Comparison of ENCODE assay signal across 22 cellular contexts in genomic region chr20:47863531-47863930, GRCh38.
DNase-seq lines count a peak whose midpoint lies in the region; ATAC-seq, FAIRE-seq and TF ChIP-seq lines count a peak whose summit lies in the region.
"Had no signal": no experiment of that assay in that cellular context is flagged by ENCODE, and none has a peak within 500 bp of the region (broad histone marks: within the 10 kb centered on the region; RNA-seq: fewer than 3 reads in every experiment).

No MANE protein-coding gene starts in this region.

- no peaks in the 10 kb centered on the region for H3K36me3 ChIP-seq in GM23248 (ENCODE audit: low read depth)
- H3K36me3 ChIP-seq: BE2C had no signal

- H2AFZ ChIP-seq in GM23248, result no peak overlapping the region

- H4K20me1 ChIP-seq in GM23248 (ENCODE audit: insufficient read depth), result no peaks in the 10 kb centered on the region

- in situ Hi-C loops in GM23248 (cut with MboI), result no loop called here

- TF ChIP-seq RAD21 in A549 (conservative IDR thresholded peaks at IDR 0.05 in 1 of 2, IDR thresholded peaks at IDR 0.05 in 1 of 2), result no peak

- H3K4me1 ChIP-seq in A549 (no peaks in the 10 kb centered on the region), GM23248 (ENCODE audit: insufficient read depth) (no peaks in the 10 kb centered on the region)
- H3K4me1 ChIP-seq: Caco-2 had no signal

- no peak for FAIRE-seq in A549 (lab: Jason Lieb, UNC)
- FAIRE-seq: GM12892, GM18507 had no signal

- TF ChIP-seq EP300 in A549 (IDR thresholded peaks at IDR 0.05), result no peak

- H3K9me3 ChIP-seq in A549, result no peaks in the 10 kb centered on the region
- H3K9me3 ChIP-seq in GM23248 (ENCODE audit: low read depth), result no peaks in the 10 kb centered on the region
- H3K9me3 ChIP-seq: Caco-2 had no signal

- CTCF ChIA-PET in A549 (lab: Yijun Ruan, JAX), result interaction anchor here (0.6 to 1.8 kb wide), 2 partner anchors 757 to 894 kb away, joined by 3 to 5 read pairs; no protein-coding TSS in a partner anchor

- POLR2A ChIA-PET in A549 (lab: Yijun Ruan, JAX), result no interaction called here

- peaks cover 21% of the 10 kb centered on the region for H3K27me3 ChIP-seq in GM23248 (replicated peaks; ENCODE audit: insufficient read depth)

- no peaks in the 10 kb centered on the region for H3K9me2 ChIP-seq in GM23248 (ENCODE audit: insufficient read depth)

- no peak overlapping the region for H3K27ac ChIP-seq in A549
- no peak overlapping the region for H3K27ac ChIP-seq in GM23248

- TF ChIP-seq CTCF in A549 (IDR thresholded peaks at IDR 0.05), result no peak

- ATAC-seq in A549 (no peak), HG03280 (IDR thresholded peaks at IDR 0.05; ENCODE audit: unreplicated experiment) (no peak)
- ATAC-seq: HCT116 had no signal

- no peak for DNase-seq in A549 (ENCODE audit: low read depth in 1 of 2, low spot score in 1 of 2)
- peak; percentile 22 for DNase-seq in M059J (ENCODE audit: low read depth)
- DNase-seq in dermis blood vessel endothelial cell, result peak; percentile 25
- peak; percentile 27 to 40 for DNase-seq in lung microvascular endothelial cell (ENCODE audit: low read depth in 2 of 2)
- DNase-seq in D341Med (ENCODE audit: low spot score), result no peak
- DNase-seq in GM23248, result no peak
- DNase-seq: ACHN; BE2C; C1 segment of cervical spinal cord; Caco-2; CD4-positive, CD25-positive, alpha-beta regulatory T cell; DMS153; DMS79; GDM1; GOT3; H7; IMR-90; KBM-7 had no signal

- no peaks in the 10 kb centered on the region for H3F3A ChIP-seq in GM23248 (ENCODE audit: insufficient read depth)

- H3K4me2 ChIP-seq in A549 (no peak overlapping the region), GM23248 (ENCODE audit: unreplicated experiment) (no peak overlapping the region)

- H3K79me2 ChIP-seq in GM23248 (ENCODE audit: insufficient read depth), result no peaks in the 10 kb centered on the region

- no peak overlapping the region for H3K4me3 ChIP-seq in A549
- H3K4me3 ChIP-seq in GM23248, result no peak overlapping the region

- no peak overlapping the region for H3K9ac ChIP-seq in GM23248

- 3% methylated on average over 1 of the region's 1 CpG for WGBS in A549 (ENCODE audit: missing lambda C conversion rate)
- 13 to 26% methylated on average over 1 of the region's 1 CpG for WGBS in GM23248 (ENCODE audit: low coverage in 1 of 2, low lambda C conversion rate in 2 of 2, missing lambda C conversion rate in 2 of 2), 2 experiments

- no peak for TF ChIP-seq POLR2A in A549 (IDR thresholded peaks at IDR 0.05; ENCODE audit: low read length)

TF ChIP-seq in A549, 52 proteins besides CTCF, POLR2A, EP300 and RAD21:
- TF ChIP-seq RARB (CRISPR knock-in tag; IDR thresholded peaks at IDR 0.05), result no peak
- TF ChIP-seq FOSL2 (IDR thresholded peaks at IDR 0.05), result no peak
- peak; percentile 15; the same call in 1 of the 2 replicates for TF ChIP-seq FOSL2 (CRISPR knock-in tag; IDR thresholded peaks at IDR 0.05)
- no peak for TF ChIP-seq CHD2 (IDR thresholded peaks at IDR 0.05; ENCODE audit: low read length, partially characterized antibody)
- TF ChIP-seq KDM5A (IDR thresholded peaks at IDR 0.05), result no peak
- TF ChIP-seq FOXS1 (CRISPR knock-in tag; IDR thresholded peaks at IDR 0.05), result no peak
- TF ChIP-seq FOSB (CRISPR knock-in tag; IDR thresholded peaks at IDR 0.05), result no peak
- TF ChIP-seq EHMT2 (IDR thresholded peaks at IDR 0.05; ENCODE audit: low read depth), result no peak
- no peak for TF ChIP-seq SREBF2 (IDR thresholded peaks at IDR 0.05)

Comparison
In these comparisons a context has a peak if more than half of its experiments do, and no peak if none do; other contexts are left out.
1. DNase-seq: peak in M059J (single experiment), dermis blood vessel endothelial cell (single experiment) and lung microvascular endothelial cell (2 of 2); none in A549 (0 of 2), D341Med (single experiment) and GM23248 (single experiment).